Comparison of ENCODE assay signal across 8 cellular contexts in the genomic region with DNA sequence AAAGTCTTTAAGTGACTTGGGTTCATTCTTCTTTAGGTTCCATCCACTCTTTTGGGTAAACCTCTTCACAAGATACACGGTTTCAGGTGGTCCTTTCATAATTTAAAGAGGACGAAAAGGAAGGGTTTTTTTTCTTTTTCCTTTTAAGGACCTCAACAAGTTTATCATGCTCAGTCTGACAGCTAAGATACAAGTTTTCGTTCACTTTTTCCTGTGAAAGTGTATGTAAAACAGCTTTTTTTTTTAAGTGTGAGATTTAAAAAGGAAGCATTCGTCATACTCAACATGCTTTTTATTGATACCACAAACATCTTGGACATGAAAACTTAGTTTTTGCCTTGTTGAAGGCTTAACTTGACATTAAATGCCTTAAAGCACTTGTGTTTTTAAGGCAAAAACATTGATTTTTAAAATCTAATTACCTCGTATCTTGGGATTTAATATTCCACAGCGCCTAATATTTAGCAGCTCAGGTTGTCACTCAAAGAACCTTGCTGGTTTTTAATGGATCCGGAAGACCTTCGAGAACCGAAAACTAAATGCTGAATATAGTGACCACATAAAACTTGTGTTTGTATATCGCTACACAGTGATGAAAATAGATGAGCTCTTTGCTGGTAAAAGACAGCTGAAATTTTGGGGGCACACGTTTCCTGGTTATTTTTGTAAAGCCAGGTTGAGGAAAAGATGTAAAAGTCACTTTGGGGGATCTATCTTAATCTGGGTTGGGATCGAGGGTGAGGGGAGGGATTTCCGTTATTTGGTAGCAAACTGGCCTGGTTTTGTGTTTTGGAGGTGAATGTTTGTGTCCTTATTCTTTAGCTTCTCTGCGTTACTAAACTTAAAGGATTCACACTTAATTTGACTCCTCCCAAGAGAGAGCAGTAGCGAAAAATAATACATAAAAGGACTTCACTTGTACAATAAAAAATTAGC. TPM values are rescaled to one million over a fixed set of nuclear protein-coding genes. Genes with fewer than 3 reads are reported as not detected.
DNase-seq lines count a peak whose midpoint lies in the region; ATAC-seq and TF ChIP-seq lines count a peak whose summit lies in the region.

No MANE protein-coding gene starts in this region.

- no TSS peak for BruUV-seq in Panc1 (replicated peaks; lab: Mats Ljungman, UMichigan)

- H3K4me1 ChIP-seq in Panc1 (ENCODE audit: control insufficient read depth, insufficient read depth, low read length) = peaks cover 23% of the 10 kb centered on the region
- peaks cover 35 to 52% (median 45%) of the 10 kb centered on the region in 4 donors for H3K4me1 ChIP-seq in esophagus muscularis mucosa

- TF ChIP-seq POLR2A in esophagus muscularis mucosa (IDR thresholded peaks at IDR 0.05; ENCODE audit: low read depth) = no peak

- intact Hi-C loops in Panc1 (cut with micrococcal nuclease; ENCODE audit: unreplicated experiment) (loop anchor here (5.0 to 10.0 kb wide), 3 partner anchors 72 to 254 kb away; a partner anchor contains a TSS), esophagus muscularis mucosa (cut with DNase I) (loop anchor here (2.0 to 10.0 kb wide), 4 partner anchors 33 to 258 kb away; a partner anchor contains a TSS)

- peak overlapping the region; percentile 95 for H3K27ac ChIP-seq in Panc1 (ENCODE audit: low read length)
- H3K27ac ChIP-seq in esophagus muscularis mucosa (replicated peaks in 1 of 4) = peak overlapping the region; percentile 98 to 100 (median 100)

- TF ChIP-seq EP300 in esophagus muscularis mucosa (IDR thresholded peaks at IDR 0.05) = no peak

- peak overlapping the region; percentile 83 for H3K4me3 ChIP-seq in GM06990 (replicated peaks; ENCODE audit: low read depth, low read length)
- H3K4me3 ChIP-seq in Panc1 (ENCODE audit: low read depth in 2 of 2, low read length in 2 of 2) = peak overlapping the region; percentile 84 to 95
- peak overlapping the region; percentile 87 to 97 (median 93) for H3K4me3 ChIP-seq in esophagus muscularis mucosa

- TF ChIP-seq CTCF in GM06990 (IDR thresholded peaks at IDR 0.05; ENCODE audit: insufficient read depth, low read length, poor library complexity, severe bottlenecking) (no peak), Panc1 (IDR thresholded peaks at IDR 0.05) (no peak), esophagus muscularis mucosa (IDR thresholded peaks at IDR 0.05) (no peak)

- POLR2A ChIA-PET in Panc1 (lab: Charles Lee) = interaction anchor here (0.6 to 1.2 kb wide), 3 partner anchors 31 to 258 kb away, joined by 3 to 6 read pairs (median 3); a partner anchor contains a TSS

- H3K9me3 ChIP-seq in Panc1 (ENCODE audit: control insufficient read depth, insufficient read depth, low read depth, low read length) = no peaks in the 10 kb centered on the region
- H3K9me3 ChIP-seq in esophagus muscularis mucosa = no peaks in the 10 kb centered on the region

- DNase-seq in GM06990 (ENCODE audit: extremely low read depth, insufficient read length) = no peak
- DNase-seq in Panc1 (ENCODE audit: low read depth, low spot score) = no peak
- no peak for DNase-seq in esophagus muscularis mucosa (ENCODE audit: extremely low spot score)
- peak; percentile 32 for DNase-seq in pons (ENCODE audit: low spot score)
- no peak for DNase-seq in NCI-H446 treated with DMSO at 0.1 percent for 48 hours (lab: John Stamatoyannopoulos, UW)
- DNase-seq in NCI-H748 (lab: John Stamatoyannopoulos, UW; ENCODE audit: unreplicated experiment) = no peak

- no peaks in the 10 kb centered on the region for H3K36me3 ChIP-seq in GM06990 (ENCODE audit: control insufficient read depth, insufficient read depth, low read length)
- peaks cover 43% of the 10 kb centered on the region for H3K36me3 ChIP-seq in Panc1 (ENCODE audit: control insufficient read depth, insufficient read depth, low read length)
- peaks cover 0 to 6% (median 2%) of the 10 kb centered on the region in 4 donors for H3K36me3 ChIP-seq in esophagus muscularis mucosa

- no peaks in the 10 kb centered on the region for H3K27me3 ChIP-seq in GM06990 (replicated peaks; ENCODE audit: control insufficient read depth, insufficient read depth, low read length)
- no peaks in the 10 kb centered on the region for H3K27me3 ChIP-seq in Panc1 (ENCODE audit: control insufficient read depth, insufficient read depth, low read length)
- no peaks in the 10 kb centered on the region for H3K27me3 ChIP-seq in esophagus muscularis mucosa

- CTCF ChIA-PET in Panc1 (lab: Charles Lee) = interaction anchor here (0.5 to 0.6 kb wide), 2 partner anchors 151 to 563 kb away, joined by 3 read pairs; no protein-coding TSS in a partner anchor

- WGBS in esophagus muscularis mucosa = 10% methylated on average over 15 of the region's 15 CpGs

- ATAC-seq in Panc1 (no peak), GM21528 (IDR thresholded peaks at IDR 0.05; ENCODE audit: low FRiP score, unreplicated experiment) (no peak), GM21717 (IDR thresholded peaks at IDR 0.05; ENCODE audit: unreplicated experiment) (no peak)

- in situ Hi-C loops in Panc1 (cut with HindIII; ENCODE audit: low pct_unique_long_range_greater_than_20kb, low sequenced_read_pairs) = no loop called here

RNA-seq across cellular contexts. Expression of a gene that starts 2.3 kb away (rescaled TPM):
- total RNA-seq in Panc1 (2021; ENCODE audit: unreplicated experiment) = 56.6 TPM
- 16.9 TPM for polyA plus RNA-seq in Panc1 (2012; ENCODE audit: insufficient read length)
- total RNA-seq in esophagus muscularis mucosa = 10 to 100 TPM; 32.3 to 58.0 (median 41.9) TPM

RNA-seq across cellular contexts. Expression of a gene that starts 34.3 kb away (rescaled TPM):
- 14.8 TPM for total RNA-seq in Panc1 (2021; ENCODE audit: unreplicated experiment)
- 11.9 TPM for polyA plus RNA-seq in Panc1 (2012; ENCODE audit: insufficient read length)
- total RNA-seq in esophagus muscularis mucosa = 10 to 100 TPM; 11.8 to 13.0 (median 12.6) TPM
